8 cellular contexts compared by ENCODE assay signal in the genomic region with DNA sequence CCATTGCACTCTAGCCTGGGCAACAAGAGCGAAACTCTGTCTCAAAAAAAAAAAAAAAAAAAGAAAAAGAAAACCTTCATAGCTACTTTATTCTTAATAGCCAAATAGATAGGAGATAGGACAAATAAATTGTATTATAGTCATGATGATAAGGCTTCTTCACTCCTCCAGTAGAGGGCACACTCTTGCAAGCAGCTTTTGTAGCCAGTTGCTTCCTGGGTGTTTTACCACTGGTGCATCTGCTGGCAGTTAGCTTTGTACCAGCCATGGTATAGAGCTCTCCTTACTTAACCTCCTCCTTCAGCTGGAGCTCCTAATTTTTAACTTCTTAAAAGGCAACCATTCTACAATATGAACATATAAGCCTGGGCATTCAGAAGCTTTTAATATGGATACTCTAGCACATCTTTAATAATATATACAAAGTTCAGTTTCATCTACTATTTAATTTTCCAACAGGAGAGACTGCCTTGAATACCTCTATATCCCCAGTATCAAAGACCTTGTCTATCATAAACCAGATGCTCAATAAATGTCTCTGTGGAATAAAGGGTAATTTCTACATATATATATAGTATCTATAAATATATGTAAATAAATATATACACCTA. TPM values are rescaled to one million over a fixed set of nuclear protein-coding genes. Genes with fewer than 3 reads are reported as not detected.
DNase-seq lines count a peak whose midpoint lies in the region; ATAC-seq and TF ChIP-seq lines count a peak whose summit lies in the region.

No MANE protein-coding gene starts in this region.

- H3K79me2 ChIP-seq in MM.1S (ENCODE audit: low read length), result no peaks in the 10 kb centered on the region; the same call in 1 of the 2 replicates

- in situ Hi-C loops in SK-MEL-5 (cut with HindIII; ENCODE audit: low pct_unique_long_range_greater_than_20kb, low sequenced_read_pairs), result no loop called here

- no peak for TF ChIP-seq POLR2A in suprapubic skin (IDR thresholded peaks at IDR 0.05)

- H3K27ac ChIP-seq in MM.1S (ENCODE audit: low read length), result no peak overlapping the region
- H3K27ac ChIP-seq in left lung, result no peak overlapping the region
- no peak overlapping the region for H3K27ac ChIP-seq in suprapubic skin

- H3K36me3 ChIP-seq in MM.1S (replicated peaks; ENCODE audit: insufficient read depth, low read length) (no peaks in the 10 kb centered on the region), left lung (no peaks in the 10 kb centered on the region), suprapubic skin (no peaks in the 10 kb centered on the region)

- no peaks in the 10 kb centered on the region for H4K20me1 ChIP-seq in MM.1S (ENCODE audit: insufficient read depth, low read length)

- no peak for TF ChIP-seq EP300 in suprapubic skin (IDR thresholded peaks at IDR 0.05)

- intact Hi-C loops in left lung (cut with DNase I), result no loop called here

- ATAC-seq in left lung, result peak; percentile 83

- DNase-seq in D341Med (ENCODE audit: low spot score) (peak; percentile 71), GM20000 (ENCODE audit: low spot score) (peak; percentile 61), MM.1S (peak; percentile 62), SK-MEL-5 (ENCODE audit: low read depth, low spot score) (peak; percentile 86), cerebellar cortex (ENCODE audit: low spot score) (peak; percentile 58), left lung (no peak), suprapubic skin (ENCODE audit: low spot score in 2 of 2) (no peak)
- no peak for DNase-seq in activated CD8-positive, alpha-beta memory T cell treated with anti-CD3 and anti-CD28 coated beads for 24 hours

- no peaks in the 10 kb centered on the region for H3K9me3 ChIP-seq in MM.1S (replicated peaks; ENCODE audit: insufficient read depth, low read length)
- H3K9me3 ChIP-seq in left lung, result no peaks in the 10 kb centered on the region
- H3K9me3 ChIP-seq in suprapubic skin, result no peaks in the 10 kb centered on the region

- H3K9ac ChIP-seq in MM.1S (ENCODE audit: low read length), result no peak overlapping the region

- H3F3A ChIP-seq in MM.1S (ENCODE audit: insufficient read depth, low read length), result no peaks in the 10 kb centered on the region

- H3K27me3 ChIP-seq in MM.1S (replicated peaks; ENCODE audit: insufficient read depth, low read length), result no peaks in the 10 kb centered on the region
- no peaks in the 10 kb centered on the region for H3K27me3 ChIP-seq in left lung
- H3K27me3 ChIP-seq in suprapubic skin, result no peaks in the 10 kb centered on the region

- H3K4me2 ChIP-seq in MM.1S (ENCODE audit: low read depth, low read length), result no peak overlapping the region

- peak; percentile 70 for TF ChIP-seq CTCF in GM20000 (IDR thresholded peaks at IDR 0.05; ENCODE audit: extremely low read depth, missing control alignments)
- TF ChIP-seq CTCF in MM.1S (IDR thresholded peaks at IDR 0.05; ENCODE audit: low read length), result peak; percentile 54
- peak; percentile 44 to 54 for TF ChIP-seq CTCF in left lung (IDR thresholded peaks at IDR 0.05)
- peak; percentile 25 to 62 for TF ChIP-seq CTCF in suprapubic skin (IDR thresholded peaks at IDR 0.05)

- H2AFZ ChIP-seq in MM.1S (ENCODE audit: low read length), result no peak overlapping the region

- no peaks in the 10 kb centered on the region for H3K9me2 ChIP-seq in MM.1S (replicated peaks; ENCODE audit: insufficient read depth, low read length)

- no peak overlapping the region for H3K4me3 ChIP-seq in MM.1S (ENCODE audit: low read length)
- H3K4me3 ChIP-seq in left lung, result no peak overlapping the region
- H3K4me3 ChIP-seq in suprapubic skin, result no peak overlapping the region

- no peaks in the 10 kb centered on the region for H3K4me1 ChIP-seq in MM.1S (ENCODE audit: low read length)
- peaks cover 0 to 8% of the 10 kb centered on the region in 2 donors for H3K4me1 ChIP-seq in left lung
- H3K4me1 ChIP-seq in suprapubic skin, result no peaks in the 10 kb centered on the region

- 91% methylated on average over 1 of the region's 1 CpG for WGBS in suprapubic skin

RNA-seq across cellular contexts. Expression of gene EVI5, which starts 35.8 kb away (rescaled TPM):
- total RNA-seq in SK-MEL-5 (2014; rRNA removed; shearing (Covaris generic)), result 20.7 and 25.7 TPM in 2 replicates
- 17.0 and 21.9 TPM in 2 replicates for polyA plus RNA-seq in SK-MEL-5 (2015; cell fraction: cytosol; rRNA removed)
- 7.6 and 8.2 TPM in 2 replicates for polyA plus RNA-seq in SK-MEL-5 (2015; cell fraction: nucleus; rRNA removed)
- 10 to 100 TPM; 40.3 to 49.7 TPM for total RNA-seq in left lung
- 10 to 100 TPM; 13.6 to 21.6 (median 14.8) TPM for total RNA-seq in suprapubic skin

Comparison
In these comparisons a context has a peak if more than half of its experiments do, and no peak if none do; other contexts are left out.
1. DNase-seq: peak in D341Med (single experiment), GM20000 (single experiment), MM.1S (single experiment), SK-MEL-5 (single experiment) and cerebellar cortex (single experiment); none in left lung (0 of 2), suprapubic skin (0 of 2) and activated CD8-positive, alpha-beta memory T cell treated with anti-CD3 and anti-CD28 coated beads for 24 hours (single experiment).
2. Peak in every context shown above with its lines, with median percentiles within 50 percentile points of each other: CTCF ChIP-seq.